In genomic region chr2:8477511-8478132, GRCh38 we compare ENCODE assay signal across 8 cellular contexts.
DNase-seq lines count a peak whose midpoint lies in the region; ATAC-seq and TF ChIP-seq lines count a peak whose summit lies in the region.

No MANE protein-coding gene starts in this region.

- H2AFZ ChIP-seq in PC-3 (ENCODE audit: low read length), result no peak overlapping the region

- ATAC-seq in HG02938 (IDR thresholded peaks at IDR 0.05; ENCODE audit: unreplicated experiment) (peak; percentile 55), PC-3 (no peak), left colon (peak; percentile 12)

- POLR2A ChIA-PET in PC-3 (lab: Charles Lee; ENCODE audit: unreplicated experiment), result no interaction called here

- H3K4me3 ChIP-seq in PC-3 (ENCODE audit: low read length), result no peak overlapping the region

- no peaks in the 10 kb centered on the region for H4K20me1 ChIP-seq in PC-3 (ENCODE audit: low read length)

- no peaks in the 10 kb centered on the region for H3K27me3 ChIP-seq in PC-3 (ENCODE audit: low read length)

- H3K4me2 ChIP-seq in PC-3 (ENCODE audit: low read length), result no peak overlapping the region

- no peaks in the 10 kb centered on the region for H3K79me2 ChIP-seq in PC-3 (ENCODE audit: low read length)

- no peaks in the 10 kb centered on the region for H3K36me3 ChIP-seq in PC-3 (ENCODE audit: low read depth, low read length)

- peaks cover 28% of the 10 kb centered on the region for H3K4me1 ChIP-seq in PC-3 (ENCODE audit: insufficient read depth, low read length)

- no peak overlapping the region for H3K27ac ChIP-seq in PC-3 (ENCODE audit: low read length)

- CTCF ChIA-PET in PC-3 (lab: Charles Lee), result no interaction called here

- H3K9me3 ChIP-seq in PC-3 (ENCODE audit: low read length), result no peaks in the 10 kb centered on the region

- H3K9me2 ChIP-seq in PC-3 (replicated peaks; ENCODE audit: low read length), result no peaks in the 10 kb centered on the region

- no peak overlapping the region for H3K9ac ChIP-seq in PC-3 (ENCODE audit: low read length)

- no peak for TF ChIP-seq CTCF in PC-3 (conservative IDR thresholded peaks at IDR 0.05; ENCODE audit: low read depth, low read length)

- DNase-seq in activated naive CD4-positive, alpha-beta T cell treated with Interleukin-2 at 50 U/mL for 16 hours, result peak; percentile 38
- DNase-seq in activated naive CD4-positive, alpha-beta T cell treated with anti-CD3 and anti-CD28 coated beads, Interleukin-2, amount 50 U/mL, for 16 hours, result no peak
- DNase-seq in PC-3 (peak; percentile 30), left colon (peak in 1 of 2 donors; percentile 33), T1000 (lab: John Stamatoyannopoulos, UW) (no peak), NCI-H2029 treated with DMSO at 0.1 percent for 48 hours (lab: John Stamatoyannopoulos, UW) (no peak), GOT3 (lab: John Stamatoyannopoulos, UW) (no peak)

- intact Hi-C loops in PC-3 (cut with micrococcal nuclease) (no loop called here), left colon (cut with DNase I, micrococcal nuclease) (no loop called here)

- BruUV-seq in PC-3 (replicated peaks; lab: Mats Ljungman, UMichigan), result no TSS peak

- no peaks in the 10 kb centered on the region for H3F3A ChIP-seq in PC-3 (ENCODE audit: low read length, unreplicated experiment)

Comparison
In these comparisons a context has a peak if more than half of its experiments do, and no peak if none do; other contexts are left out.
1. DNase-seq: peak in activated naive CD4-positive, alpha-beta T cell treated with Interleukin-2 at 50 U/mL for 16 hours (single experiment) and PC-3 (single experiment); none in activated naive CD4-positive, alpha-beta T cell treated with anti-CD3 and anti-CD28 coated beads, Interleukin-2, amount 50 U/mL, for 16 hours (single experiment), T1000 (single experiment), NCI-H2029 treated with DMSO at 0.1 percent for 48 hours (single experiment) and GOT3 (single experiment).